1 cellular context compared by ENCODE assay signal in genomic region chr12:92859650-92860386, GRCh38.
TF ChIP-seq lines count a peak whose summit lies in the region.

No MANE protein-coding gene starts in this region.

TF ChIP-seq in K562, 482 proteins besides CTCF, POLR2A, EP300 and RAD21 (continued from another document):
- no peak for TF ChIP-seq ZNF655 (CRISPR knock-in tag; IDR thresholded peaks at IDR 0.05)
